In the genomic region with DNA sequence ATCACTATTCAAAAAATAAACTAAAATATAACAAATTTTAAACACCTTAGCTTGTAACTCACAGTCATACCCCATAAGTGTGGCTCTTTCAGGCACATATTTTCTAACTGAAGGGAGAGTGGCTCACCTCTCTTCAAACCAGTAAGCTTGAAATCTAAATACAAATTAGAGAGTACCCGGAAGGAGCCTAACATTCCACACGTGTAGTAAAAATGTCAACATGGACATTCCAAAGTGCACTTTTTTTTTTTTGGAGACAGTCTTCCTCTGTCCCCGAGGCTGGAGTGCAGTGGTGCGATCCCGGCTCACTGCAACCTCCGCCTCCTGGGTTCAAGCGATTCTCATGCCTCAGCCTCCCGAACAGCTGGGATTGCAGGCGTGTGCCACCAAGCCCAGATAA, we compare ENCODE assay signal across 27 cellular contexts.
"Had no signal": no experiment of that assay in that cellular context is flagged by ENCODE, and none has a peak within 500 bp of the region (broad histone marks: within the 10 kb centered on the region; RNA-seq: fewer than 3 reads in every experiment).

No MANE protein-coding gene starts in this region.

- ATAC-seq: foreskin keratinocyte; gastroesophageal sphincter; heart left ventricle; left cardiac atrium; naive thymus-derived CD4-positive, alpha-beta T cell; right cardiac atrium; stimulated activated memory B cell treated with anti-CD40 and anti-IgM and Interleukin-4, amounts not matched to agents 10 μg/mL and 1 μg/mL and 100 μg/mL, for 72 hours; stimulated activated naive CD8-positive, alpha-beta T cell treated with anti-CD3 and anti-CD28 coated beads, Interleukin-15, Interleukin-2, amounts not matched to agents 100 U/mL and 50 U/mL, for 24 hours had no signal

- H3K36me3 ChIP-seq: esophagus muscularis mucosa, gastroesophageal sphincter, heart left ventricle, neural progenitor cell, spleen, tibial nerve, upper lobe of left lung, uterus had no signal

- DNase-seq: dermis blood vessel endothelial cell; effector memory CD4-positive, alpha-beta T cell; foreskin keratinocyte; heart left ventricle; kidney; left cardiac atrium; mammary epithelial cell; mesendoderm; midbrain; naive thymus-derived CD4-positive, alpha-beta T cell; right cardiac atrium; spleen; stimulated activated CD4-positive, alpha-beta T cell treated with anti-CD3 and anti-CD28 coated beads, Interleukin-4, amount 100 ng/mL, for 4 hours; stimulated activated naive CD8-positive, alpha-beta T cell treated with anti-CD3 and anti-CD28 coated beads, Interleukin-15, Interleukin-2, amounts not matched to agents 100 U/mL and 50 U/mL, for 24 hours; substantia nigra; testis; upper lobe of left lung; uterus had no signal

- H3K27me3 ChIP-seq: esophagus muscularis mucosa, foreskin keratinocyte, gastroesophageal sphincter, heart left ventricle, hepatocyte, neural progenitor cell, spleen, testis, tibial nerve, upper lobe of left lung, uterus had no signal

- H3K4me3 ChIP-seq: coronary artery, esophagus muscularis mucosa, gastroesophageal sphincter, heart left ventricle, hepatocyte, neural progenitor cell, skin epidermis, spleen, testis, tibial nerve, upper lobe of left lung, uterus had no signal

- H3K27ac ChIP-seq: coronary artery, esophagus muscularis mucosa, foreskin keratinocyte, gastroesophageal sphincter, heart left ventricle, hepatocyte, neural progenitor cell, parathyroid adenoma, skin epidermis, spleen, testis, tibial nerve, upper lobe of left lung, uterus had no signal

- H3K9me3 ChIP-seq: esophagus muscularis mucosa, gastroesophageal sphincter, heart left ventricle, spleen, testis, tibial nerve, upper lobe of left lung, uterus had no signal

- H3K4me1 ChIP-seq: foreskin keratinocyte, gastroesophageal sphincter, heart left ventricle, neural progenitor cell, parathyroid adenoma, spleen, testis, tibial nerve, upper lobe of left lung, uterus had no signal
